ENCODE assay signal across 1 cellular context in genomic region chr19:17847538-17848366, GRCh38.
TF ChIP-seq lines count a peak whose summit lies in the region.

JAK3 (minus strand) TSS chr19:17847982; CDS start chr19:17844417, 3,565 bp downstream.

TF ChIP-seq in HepG2, 621 proteins besides CTCF, POLR2A, EP300 and RAD21 (continued from another document and continues in another):
- TF ChIP-seq, protein P1, sequence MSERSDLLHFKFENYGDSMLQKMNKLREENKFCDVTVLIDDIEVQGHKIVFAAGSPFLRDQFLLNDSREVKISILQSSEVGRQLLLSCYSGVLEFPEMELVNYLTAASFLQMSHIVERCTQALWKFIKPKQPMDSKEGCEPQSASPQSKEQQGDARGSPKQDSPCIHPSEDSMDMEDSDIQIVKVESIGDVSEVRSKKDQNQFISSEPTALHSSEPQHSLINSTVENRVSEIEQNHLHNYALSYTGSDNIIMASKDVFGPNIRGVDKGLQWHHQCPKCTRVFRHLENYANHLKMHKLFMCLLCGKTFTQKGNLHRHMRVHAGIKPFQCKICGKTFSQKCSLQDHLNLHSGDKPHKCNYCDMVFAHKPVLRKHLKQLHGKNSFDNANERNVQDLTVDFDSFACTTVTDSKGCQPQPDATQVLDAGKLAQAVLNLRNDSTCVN (CRISPR knock-in tag; IDR thresholded peaks at IDR 0.05; ENCODE audit: borderline replicate concordance): no peak
- TF ChIP-seq ZNF138 (CRISPR knock-in tag; IDR thresholded peaks at IDR 0.05; ENCODE audit: low read depth): no peak
- TF ChIP-seq MYC (CRISPR knock-in tag; IDR thresholded peaks at IDR 0.05; ENCODE audit: borderline replicate concordance): peak; percentile 30; the same call in 1 of the 2 replicates
- TF ChIP-seq ZNF124 (CRISPR knock-in tag; IDR thresholded peaks at IDR 0.05): no peak
- TF ChIP-seq, protein P2, sequence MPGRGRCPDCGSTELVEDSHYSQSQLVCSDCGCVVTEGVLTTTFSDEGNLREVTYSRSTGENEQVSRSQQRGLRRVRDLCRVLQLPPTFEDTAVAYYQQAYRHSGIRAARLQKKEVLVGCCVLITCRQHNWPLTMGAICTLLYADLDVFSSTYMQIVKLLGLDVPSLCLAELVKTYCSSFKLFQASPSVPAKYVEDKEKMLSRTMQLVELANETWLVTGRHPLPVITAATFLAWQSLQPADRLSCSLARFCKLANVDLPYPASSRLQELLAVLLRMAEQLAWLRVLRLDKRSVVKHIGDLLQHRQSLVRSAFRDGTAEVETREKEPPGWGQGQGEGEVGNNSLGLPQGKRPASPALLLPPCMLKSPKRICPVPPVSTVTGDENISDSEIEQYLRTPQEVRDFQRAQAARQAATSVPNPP (CRISPR knock-in tag; IDR thresholded peaks at IDR 0.05): no peak
- TF ChIP-seq RNF2 (conservative IDR thresholded peaks at IDR 0.05; ENCODE audit: low read depth): no peak
- TF ChIP-seq, protein P3, sequence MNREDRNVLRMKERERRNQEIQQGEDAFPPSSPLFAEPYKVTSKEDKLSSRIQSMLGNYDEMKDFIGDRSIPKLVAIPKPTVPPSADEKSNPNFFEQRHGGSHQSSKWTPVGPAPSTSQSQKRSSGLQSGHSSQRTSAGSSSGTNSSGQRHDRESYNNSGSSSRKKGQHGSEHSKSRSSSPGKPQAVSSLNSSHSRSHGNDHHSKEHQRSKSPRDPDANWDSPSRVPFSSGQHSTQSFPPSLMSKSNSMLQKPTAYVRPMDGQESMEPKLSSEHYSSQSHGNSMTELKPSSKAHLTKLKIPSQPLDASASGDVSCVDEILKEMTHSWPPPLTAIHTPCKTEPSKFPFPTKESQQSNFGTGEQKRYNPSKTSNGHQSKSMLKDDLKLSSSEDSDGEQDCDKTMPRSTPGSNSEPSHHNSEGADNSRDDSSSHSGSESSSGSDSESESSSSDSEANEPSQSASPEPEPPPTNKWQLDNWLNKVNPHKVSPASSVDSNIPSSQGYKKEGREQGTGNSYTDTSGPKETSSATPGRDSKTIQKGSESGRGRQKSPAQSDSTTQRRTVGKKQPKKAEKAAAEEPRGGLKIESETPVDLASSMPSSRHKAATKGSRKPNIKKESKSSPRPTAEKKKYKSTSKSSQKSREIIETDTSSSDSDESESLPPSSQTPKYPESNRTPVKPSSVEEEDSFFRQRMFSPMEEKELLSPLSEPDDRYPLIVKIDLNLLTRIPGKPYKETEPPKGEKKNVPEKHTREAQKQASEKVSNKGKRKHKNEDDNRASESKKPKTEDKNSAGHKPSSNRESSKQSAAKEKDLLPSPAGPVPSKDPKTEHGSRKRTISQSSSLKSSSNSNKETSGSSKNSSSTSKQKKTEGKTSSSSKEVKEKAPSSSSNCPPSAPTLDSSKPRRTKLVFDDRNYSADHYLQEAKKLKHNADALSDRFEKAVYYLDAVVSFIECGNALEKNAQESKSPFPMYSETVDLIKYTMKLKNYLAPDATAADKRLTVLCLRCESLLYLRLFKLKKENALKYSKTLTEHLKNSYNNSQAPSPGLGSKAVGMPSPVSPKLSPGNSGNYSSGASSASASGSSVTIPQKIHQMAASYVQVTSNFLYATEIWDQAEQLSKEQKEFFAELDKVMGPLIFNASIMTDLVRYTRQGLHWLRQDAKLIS (CRISPR knock-in tag; IDR thresholded peaks at IDR 0.05): no peak
- no peak for TF ChIP-seq HNRNPK (IDR thresholded peaks at IDR 0.05; ENCODE audit: low read depth, low read length, poor library complexity, severe bottlenecking)
- TF ChIP-seq ZNF510 (CRISPR knock-in tag; IDR thresholded peaks at IDR 0.05; ENCODE audit: low read depth): peak; percentile 52; the same call in 1 of the 2 replicates
- no peak for TF ChIP-seq ZNF546 (CRISPR knock-in tag; conservative IDR thresholded peaks at IDR 0.05)
- TF ChIP-seq DRAP1 (CRISPR knock-in tag; IDR thresholded peaks at IDR 0.05): no peak
- TF ChIP-seq NBN (conservative IDR thresholded peaks at IDR 0.05): no peak
- TF ChIP-seq ZNF547 (CRISPR knock-in tag; IDR thresholded peaks at IDR 0.05): 0 out of 2 replicates have a peak, but pooled peaks have one; percentile 60
- no peak for TF ChIP-seq LCORL (IDR thresholded peaks at IDR 0.05)
- TF ChIP-seq LCORL (CRISPR knock-in tag; IDR thresholded peaks at IDR 0.05): peak; percentile 74
- no peak for TF ChIP-seq KLF13 (CRISPR knock-in tag; IDR thresholded peaks at IDR 0.05)
- TF ChIP-seq ZSCAN20 (CRISPR knock-in tag; IDR thresholded peaks at IDR 0.05; ENCODE audit: borderline replicate concordance): no peak
- no peak; the same call in 1 of the 2 replicates for TF ChIP-seq ZNF792 (CRISPR knock-in tag; IDR thresholded peaks at IDR 0.05)
- no peak for TF ChIP-seq ZKSCAN8 (CRISPR knock-in tag; IDR thresholded peaks at IDR 0.05; ENCODE audit: borderline replicate concordance)
- TF ChIP-seq MLX (CRISPR knock-in tag; IDR thresholded peaks at IDR 0.05): no peak
- no peak for TF ChIP-seq SMAD3 (CRISPR knock-in tag; IDR thresholded peaks at IDR 0.05)
- TF ChIP-seq ZZZ3 (CRISPR knock-in tag; IDR thresholded peaks at IDR 0.05; ENCODE audit: borderline replicate concordance): no peak
- TF ChIP-seq SKI (IDR thresholded peaks at IDR 0.05; ENCODE audit: partially characterized antibody): no peak
- TF ChIP-seq SAFB2 (CRISPR knock-in tag; IDR thresholded peaks at IDR 0.05; ENCODE audit: borderline replicate concordance, low read depth): no peak
- TF ChIP-seq, protein P4, sequence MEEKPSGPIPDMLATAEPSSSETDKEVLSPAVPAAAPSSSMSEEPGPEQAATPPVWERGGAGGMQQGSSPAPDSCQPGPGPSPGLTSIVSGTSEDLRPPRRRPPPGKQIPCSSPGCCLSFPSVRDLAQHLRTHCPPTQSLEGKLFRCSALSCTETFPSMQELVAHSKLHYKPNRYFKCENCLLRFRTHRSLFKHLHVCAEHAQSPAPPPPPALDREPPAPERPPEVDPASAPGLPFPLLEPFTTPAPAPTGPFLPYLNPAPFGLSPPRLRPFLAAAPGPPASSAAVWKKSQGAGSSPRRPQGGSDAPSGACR (CRISPR knock-in tag; IDR thresholded peaks at IDR 0.05): no peak
- no peak for TF ChIP-seq ZNF337 (CRISPR knock-in tag; IDR thresholded peaks at IDR 0.05; ENCODE audit: borderline replicate concordance, low read depth)
- no peak for TF ChIP-seq NPAS2 (CRISPR knock-in tag; IDR thresholded peaks at IDR 0.05; ENCODE audit: borderline replicate concordance)
- no peak for TF ChIP-seq HMG20B (CRISPR knock-in tag; conservative IDR thresholded peaks at IDR 0.05)
- TF ChIP-seq CEBPB (IDR thresholded peaks at IDR 0.05; ENCODE audit: borderline replicate concordance, low read depth, low read length): no peak
- TF ChIP-seq, protein P5, sequence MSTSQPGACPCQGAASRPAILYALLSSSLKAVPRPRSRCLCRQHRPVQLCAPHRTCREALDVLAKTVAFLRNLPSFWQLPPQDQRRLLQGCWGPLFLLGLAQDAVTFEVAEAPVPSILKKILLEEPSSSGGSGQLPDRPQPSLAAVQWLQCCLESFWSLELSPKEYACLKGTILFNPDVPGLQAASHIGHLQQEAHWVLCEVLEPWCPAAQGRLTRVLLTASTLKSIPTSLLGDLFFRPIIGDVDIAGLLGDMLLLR (CRISPR knock-in tag; IDR thresholded peaks at IDR 0.05): no peak
- peak; percentile 37 for TF ChIP-seq GATAD2A (CRISPR knock-in tag; IDR thresholded peaks at IDR 0.05)
- TF ChIP-seq ZNF619 (CRISPR knock-in tag; IDR thresholded peaks at IDR 0.05): no peak
- TF ChIP-seq, protein P6, sequence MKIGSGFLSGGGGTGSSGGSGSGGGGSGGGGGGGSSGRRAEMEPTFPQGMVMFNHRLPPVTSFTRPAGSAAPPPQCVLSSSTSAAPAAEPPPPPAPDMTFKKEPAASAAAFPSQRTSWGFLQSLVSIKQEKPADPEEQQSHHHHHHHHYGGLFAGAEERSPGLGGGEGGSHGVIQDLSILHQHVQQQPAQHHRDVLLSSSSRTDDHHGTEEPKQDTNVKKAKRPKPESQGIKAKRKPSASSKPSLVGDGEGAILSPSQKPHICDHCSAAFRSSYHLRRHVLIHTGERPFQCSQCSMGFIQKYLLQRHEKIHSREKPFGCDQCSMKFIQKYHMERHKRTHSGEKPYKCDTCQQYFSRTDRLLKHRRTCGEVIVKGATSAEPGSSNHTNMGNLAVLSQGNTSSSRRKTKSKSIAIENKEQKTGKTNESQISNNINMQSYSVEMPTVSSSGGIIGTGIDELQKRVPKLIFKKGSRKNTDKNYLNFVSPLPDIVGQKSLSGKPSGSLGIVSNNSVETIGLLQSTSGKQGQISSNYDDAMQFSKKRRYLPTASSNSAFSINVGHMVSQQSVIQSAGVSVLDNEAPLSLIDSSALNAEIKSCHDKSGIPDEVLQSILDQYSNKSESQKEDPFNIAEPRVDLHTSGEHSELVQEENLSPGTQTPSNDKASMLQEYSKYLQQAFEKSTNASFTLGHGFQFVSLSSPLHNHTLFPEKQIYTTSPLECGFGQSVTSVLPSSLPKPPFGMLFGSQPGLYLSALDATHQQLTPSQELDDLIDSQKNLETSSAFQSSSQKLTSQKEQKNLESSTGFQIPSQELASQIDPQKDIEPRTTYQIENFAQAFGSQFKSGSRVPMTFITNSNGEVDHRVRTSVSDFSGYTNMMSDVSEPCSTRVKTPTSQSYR (CRISPR knock-in tag; IDR thresholded peaks at IDR 0.05; ENCODE audit: borderline replicate concordance): peak; percentile 69; the same call in 1 of the 2 replicates
- TF ChIP-seq, protein P7, sequence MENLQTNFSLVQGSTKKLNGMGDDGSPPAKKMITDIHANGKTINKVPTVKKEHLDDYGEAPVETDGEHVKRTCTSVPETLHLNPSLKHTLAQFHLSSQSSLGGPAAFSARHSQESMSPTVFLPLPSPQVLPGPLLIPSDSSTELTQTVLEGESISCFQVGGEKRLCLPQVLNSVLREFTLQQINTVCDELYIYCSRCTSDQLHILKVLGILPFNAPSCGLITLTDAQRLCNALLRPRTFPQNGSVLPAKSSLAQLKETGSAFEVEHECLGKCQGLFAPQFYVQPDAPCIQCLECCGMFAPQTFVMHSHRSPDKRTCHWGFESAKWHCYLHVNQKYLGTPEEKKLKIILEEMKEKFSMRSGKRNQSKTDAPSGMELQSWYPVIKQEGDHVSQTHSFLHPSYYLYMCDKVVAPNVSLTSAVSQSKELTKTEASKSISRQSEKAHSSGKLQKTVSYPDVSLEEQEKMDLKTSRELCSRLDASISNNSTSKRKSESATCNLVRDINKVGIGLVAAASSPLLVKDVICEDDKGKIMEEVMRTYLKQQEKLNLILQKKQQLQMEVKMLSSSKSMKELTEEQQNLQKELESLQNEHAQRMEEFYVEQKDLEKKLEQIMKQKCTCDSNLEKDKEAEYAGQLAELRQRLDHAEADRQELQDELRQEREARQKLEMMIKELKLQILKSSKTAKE (CRISPR knock-in tag; IDR thresholded peaks at IDR 0.05; ENCODE audit: borderline replicate concordance): 0 out of 2 replicates have a peak, but pooled peaks have one; percentile 27
- no peak for TF ChIP-seq ZNF572 (CRISPR knock-in tag; IDR thresholded peaks at IDR 0.05)
- TF ChIP-seq NCOA2 (CRISPR knock-in tag; IDR thresholded peaks at IDR 0.05): peak; percentile 60
- no peak for TF ChIP-seq ZNF768 (CRISPR knock-in tag; IDR thresholded peaks at IDR 0.05)
- TF ChIP-seq, protein P8, sequence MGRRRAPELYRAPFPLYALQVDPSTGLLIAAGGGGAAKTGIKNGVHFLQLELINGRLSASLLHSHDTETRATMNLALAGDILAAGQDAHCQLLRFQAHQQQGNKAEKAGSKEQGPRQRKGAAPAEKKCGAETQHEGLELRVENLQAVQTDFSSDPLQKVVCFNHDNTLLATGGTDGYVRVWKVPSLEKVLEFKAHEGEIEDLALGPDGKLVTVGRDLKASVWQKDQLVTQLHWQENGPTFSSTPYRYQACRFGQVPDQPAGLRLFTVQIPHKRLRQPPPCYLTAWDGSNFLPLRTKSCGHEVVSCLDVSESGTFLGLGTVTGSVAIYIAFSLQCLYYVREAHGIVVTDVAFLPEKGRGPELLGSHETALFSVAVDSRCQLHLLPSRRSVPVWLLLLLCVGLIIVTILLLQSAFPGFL (CRISPR knock-in tag; IDR thresholded peaks at IDR 0.05): no peak
- TF ChIP-seq ZNF260 (CRISPR knock-in tag; IDR thresholded peaks at IDR 0.05; ENCODE audit: borderline replicate concordance, low read depth): no peak
- peak; percentile 70; the same call in 1 of the 2 replicates for TF ChIP-seq ZMAT3 (CRISPR knock-in tag; conservative IDR thresholded peaks at IDR 0.05)
- TF ChIP-seq GPN1 (CRISPR knock-in tag; IDR thresholded peaks at IDR 0.05; ENCODE audit: borderline replicate concordance): no peak
- no peak for TF ChIP-seq SYNCRIP (IDR thresholded peaks at IDR 0.05; ENCODE audit: insufficient read depth, low read depth, low read length)
- TF ChIP-seq MAF1 (CRISPR knock-in tag; IDR thresholded peaks at IDR 0.05; ENCODE audit: borderline replicate concordance): no peak
- TF ChIP-seq NFE2L1 (CRISPR knock-in tag; IDR thresholded peaks at IDR 0.05; ENCODE audit: borderline replicate concordance): no peak
- TF ChIP-seq NFRKB (IDR thresholded peaks at IDR 0.05): no peak
- no peak for TF ChIP-seq ZNF225 (CRISPR knock-in tag; IDR thresholded peaks at IDR 0.05)
- 0 out of 2 replicates have a peak, but pooled peaks have one; percentile 28 for TF ChIP-seq ZNF777 (CRISPR knock-in tag; IDR thresholded peaks at IDR 0.05)
- no peak for TF ChIP-seq ZNF251 (CRISPR knock-in tag; IDR thresholded peaks at IDR 0.05)
- no peak for TF ChIP-seq NCOA1 (CRISPR knock-in tag; IDR thresholded peaks at IDR 0.05)
- TF ChIP-seq GABPA (IDR thresholded peaks at IDR 0.05; ENCODE audit: low read depth, low read length): peak; percentile 70
- TF ChIP-seq GABPA (CRISPR knock-in tag; IDR thresholded peaks at IDR 0.05; ENCODE audit: low read depth): peak; percentile 91
- TF ChIP-seq ZFP41 (CRISPR knock-in tag; IDR thresholded peaks at IDR 0.05; ENCODE audit: borderline replicate concordance): no peak
- no peak for TF ChIP-seq MAZ (IDR thresholded peaks at IDR 0.05; ENCODE audit: borderline replicate concordance, low read depth, low read length)
- TF ChIP-seq MAZ (CRISPR knock-in tag; IDR thresholded peaks at IDR 0.05; ENCODE audit: low read depth): no peak
- no peak for TF ChIP-seq CBX5 (CRISPR knock-in tag; IDR thresholded peaks at IDR 0.05; ENCODE audit: borderline replicate concordance)
- TF ChIP-seq WIZ (CRISPR knock-in tag; IDR thresholded peaks at IDR 0.05): no peak
